ENCODE assay signal across 19 cellular contexts in genomic region chr14:65024957-65025356, GRCh38. TPM values are rescaled to one million over a fixed set of nuclear protein-coding genes. Genes with fewer than 3 reads are reported as not detected.
"Had no signal": no experiment of that assay in that cellular context is flagged by ENCODE, and none has a peak within 500 bp of the region (broad histone marks: within the 10 kb centered on the region; RNA-seq: fewer than 3 reads in every experiment).

No MANE protein-coding gene starts in this region.

- H3K9me3 Mint-ChIP-seq: activated naive CD4-positive, alpha-beta T cell treated with anti-CD3 and anti-CD28 coated beads, Interleukin-2, amount 10 ng/mL, durations not matched to agents 7 days and 5 days; endodermal cell; naive B cell; WTC11 had no signal

- H3K4me1 Mint-ChIP-seq: activated naive CD4-positive, alpha-beta T cell treated with anti-CD3 and anti-CD28 coated beads, Interleukin-2, amount 10 ng/mL, durations not matched to agents 7 days and 5 days; naive B cell had no signal

- DNase-seq: activated effector memory CD4-positive, alpha-beta T cell treated with anti-CD3 and anti-CD28 coated beads, Interleukin-2, amount 50 U/mL, for 16 hours; activated naive CD4-positive, alpha-beta T cell treated with anti-CD3 and anti-CD28 coated beads, Interleukin-2, amount 10 ng/mL, durations not matched to agents 7 days and 5 days; amygdala; endodermal cell; foreskin melanocyte; hippocampal formation; mesenchymal stem cell; naive B cell; nucleus accumbens; stimulated activated CD4-positive, alpha-beta T cell treated with anti-CD3 and anti-CD28 coated beads, Interleukin-2, amount 100 ng/mL, for 48 hours; stimulated activated CD8-positive, alpha-beta memory T cell treated with anti-CD3 and anti-CD28 coated beads, Interleukin-4, amount 100 ng/mL, for 48 hours; stimulated activated naive CD4-positive, alpha-beta T cell; T-helper 9 cell; thyroid gland; upper lobe of right lung had no signal

- H3K27ac Mint-ChIP-seq: activated naive CD4-positive, alpha-beta T cell treated with anti-CD3 and anti-CD28 coated beads, Interleukin-2, amount 10 ng/mL, durations not matched to agents 7 days and 5 days; endodermal cell; naive B cell; WTC11 had no signal

- H3K9ac ChIP-seq: parathyroid adenoma had no signal

- H3K4me1 ChIP-seq: upper lobe of right lung had no signal

- H3K4me3 Mint-ChIP-seq: activated naive CD4-positive, alpha-beta T cell treated with anti-CD3 and anti-CD28 coated beads, Interleukin-2, amount 10 ng/mL, durations not matched to agents 7 days and 5 days; endodermal cell; naive B cell; WTC11 had no signal

- H3K9me3 ChIP-seq: thyroid gland, upper lobe of right lung had no signal

- H3K4me3 ChIP-seq: coronary artery, thyroid gland, upper lobe of right lung had no signal

- ATAC-seq: upper lobe of right lung, WTC11 had no signal

- H3K27me3 ChIP-seq: thyroid gland, upper lobe of right lung had no signal

- H3K27ac ChIP-seq: coronary artery, parathyroid adenoma, thyroid gland, upper lobe of right lung had no signal

RNA-seq across cellular contexts. Expression of gene RAB15, which starts 52.8 kb away (rescaled TPM):
- total RNA-seq: bronchial epithelial cell had no signal
